In the genomic region with DNA sequence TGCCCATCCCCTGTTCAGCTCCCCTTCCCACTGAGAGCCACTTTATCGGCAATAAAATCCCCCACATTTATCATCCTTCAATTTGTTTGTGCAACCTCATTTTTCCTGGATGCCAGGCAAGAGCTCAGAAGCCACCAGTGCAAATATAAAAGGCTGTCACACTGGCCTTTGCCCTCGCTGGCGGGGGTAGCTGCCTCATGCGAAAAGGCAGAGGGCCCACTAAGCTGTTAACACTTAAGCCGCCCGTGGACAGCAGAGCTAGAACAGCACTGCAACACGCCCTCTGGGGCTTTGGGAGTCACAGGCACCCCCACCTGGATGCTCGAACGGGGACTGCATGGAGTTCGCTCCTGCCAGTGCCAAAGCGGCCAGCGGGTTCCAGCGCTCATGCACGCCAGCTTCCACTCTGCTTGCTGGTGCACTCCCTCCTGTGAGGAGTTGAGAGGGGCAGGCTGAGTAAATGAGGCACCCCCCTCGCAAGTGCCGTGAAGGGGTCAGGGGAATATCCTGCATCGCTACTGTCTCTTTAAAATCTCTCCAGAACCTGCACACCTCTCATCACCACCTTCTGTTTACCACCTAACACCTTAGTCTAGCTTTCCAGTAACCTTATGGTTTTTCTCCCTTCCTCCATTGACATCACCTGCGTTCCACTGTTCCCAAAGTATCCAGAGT, we compare ENCODE assay signal across 1 cellular context.
TF ChIP-seq lines count a peak whose summit lies in the region.

No MANE protein-coding gene starts in this region.

TF ChIP-seq in HepG2, 621 proteins besides CTCF, POLR2A, EP300 and RAD21 (continued from another document and continues in another):
- TF ChIP-seq, protein P1, sequence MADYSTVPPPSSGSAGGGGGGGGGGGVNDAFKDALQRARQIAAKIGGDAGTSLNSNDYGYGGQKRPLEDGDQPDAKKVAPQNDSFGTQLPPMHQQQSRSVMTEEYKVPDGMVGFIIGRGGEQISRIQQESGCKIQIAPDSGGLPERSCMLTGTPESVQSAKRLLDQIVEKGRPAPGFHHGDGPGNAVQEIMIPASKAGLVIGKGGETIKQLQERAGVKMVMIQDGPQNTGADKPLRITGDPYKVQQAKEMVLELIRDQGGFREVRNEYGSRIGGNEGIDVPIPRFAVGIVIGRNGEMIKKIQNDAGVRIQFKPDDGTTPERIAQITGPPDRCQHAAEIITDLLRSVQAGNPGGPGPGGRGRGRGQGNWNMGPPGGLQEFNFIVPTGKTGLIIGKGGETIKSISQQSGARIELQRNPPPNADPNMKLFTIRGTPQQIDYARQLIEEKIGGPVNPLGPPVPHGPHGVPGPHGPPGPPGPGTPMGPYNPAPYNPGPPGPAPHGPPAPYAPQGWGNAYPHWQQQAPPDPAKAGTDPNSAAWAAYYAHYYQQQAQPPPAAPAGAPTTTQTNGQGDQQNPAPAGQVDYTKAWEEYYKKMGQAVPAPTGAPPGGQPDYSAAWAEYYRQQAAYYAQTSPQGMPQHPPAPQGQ (CRISPR knock-in tag; IDR thresholded peaks at IDR 0.05; ENCODE audit: borderline replicate concordance), result no peak
- no peak; the same call in 1 of the 2 replicates for TF ChIP-seq GFI1 (CRISPR knock-in tag; IDR thresholded peaks at IDR 0.05; ENCODE audit: borderline replicate concordance)
- TF ChIP-seq, protein P2, sequence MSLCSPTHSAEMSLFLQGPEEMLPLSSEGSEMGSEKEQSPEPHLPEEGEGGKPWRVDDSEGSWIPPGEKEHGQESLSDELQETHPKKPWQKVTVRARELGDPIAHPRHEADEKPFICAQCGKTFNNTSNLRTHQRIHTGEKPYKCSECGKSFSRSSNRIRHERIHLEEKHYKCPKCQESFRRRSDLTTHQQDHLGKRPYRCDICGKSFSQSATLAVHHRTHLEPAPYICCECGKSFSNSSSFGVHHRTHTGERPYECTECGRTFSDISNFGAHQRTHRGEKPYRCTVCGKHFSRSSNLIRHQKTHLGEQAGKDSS (CRISPR knock-in tag; IDR thresholded peaks at IDR 0.05; ENCODE audit: borderline replicate concordance, low read depth), result peak; percentile 40; the same call in 1 of the 2 replicates
- 0 out of 2 replicates have a peak, but pooled peaks have one; percentile 59 for TF ChIP-seq SMAD3 (CRISPR knock-in tag; IDR thresholded peaks at IDR 0.05)
- peak; percentile 70; the same call in 1 of the 2 replicates for TF ChIP-seq NR2C2 (CRISPR knock-in tag; IDR thresholded peaks at IDR 0.05; ENCODE audit: borderline replicate concordance)
- TF ChIP-seq, protein P3, sequence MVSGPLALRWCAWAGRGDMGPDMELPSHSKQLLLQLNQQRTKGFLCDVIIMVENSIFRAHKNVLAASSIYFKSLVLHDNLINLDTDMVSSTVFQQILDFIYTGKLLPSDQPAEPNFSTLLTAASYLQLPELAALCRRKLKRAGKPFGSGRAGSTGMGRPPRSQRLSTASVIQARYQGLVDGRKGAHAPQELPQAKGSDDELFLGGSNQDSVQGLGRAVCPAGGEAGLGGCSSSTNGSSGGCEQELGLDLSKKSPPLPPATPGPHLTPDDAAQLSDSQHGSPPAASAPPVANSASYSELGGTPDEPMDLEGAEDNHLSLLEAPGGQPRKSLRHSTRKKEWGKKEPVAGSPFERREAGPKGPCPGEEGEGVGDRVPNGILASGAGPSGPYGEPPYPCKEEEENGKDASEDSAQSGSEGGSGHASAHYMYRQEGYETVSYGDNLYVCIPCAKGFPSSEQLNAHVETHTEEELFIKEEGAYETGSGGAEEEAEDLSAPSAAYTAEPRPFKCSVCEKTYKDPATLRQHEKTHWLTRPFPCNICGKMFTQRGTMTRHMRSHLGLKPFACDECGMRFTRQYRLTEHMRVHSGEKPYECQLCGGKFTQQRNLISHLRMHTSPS (CRISPR knock-in tag; IDR thresholded peaks at IDR 0.05; ENCODE audit: low read depth), result peak; percentile 91; the same call in 1 of the 2 replicates
- TF ChIP-seq KDM6A (CRISPR knock-in tag; IDR thresholded peaks at IDR 0.05; ENCODE audit: low read depth), result peak; percentile 88
- no peak for TF ChIP-seq ZNF430 (CRISPR knock-in tag; IDR thresholded peaks at IDR 0.05)
- peak; percentile 77; the same call in 1 of the 2 replicates for TF ChIP-seq AHR (CRISPR knock-in tag; IDR thresholded peaks at IDR 0.05)
- peak; percentile 48; the same call in 1 of the 2 replicates for TF ChIP-seq FOXA3 (CRISPR knock-in tag; IDR thresholded peaks at IDR 0.05)
- TF ChIP-seq MIXL1 (CRISPR knock-in tag; IDR thresholded peaks at IDR 0.05), result 0 out of 2 replicates have a peak, but pooled peaks have one; percentile 23
- no peak for TF ChIP-seq SMYD3 (CRISPR knock-in tag; IDR thresholded peaks at IDR 0.05)
- peak; percentile 56; the same call in 1 of the 2 replicates for TF ChIP-seq PHF21A (CRISPR knock-in tag; IDR thresholded peaks at IDR 0.05)
- TF ChIP-seq ZFY (CRISPR knock-in tag; IDR thresholded peaks at IDR 0.05), result peak; percentile 58
- TF ChIP-seq, protein P4, sequence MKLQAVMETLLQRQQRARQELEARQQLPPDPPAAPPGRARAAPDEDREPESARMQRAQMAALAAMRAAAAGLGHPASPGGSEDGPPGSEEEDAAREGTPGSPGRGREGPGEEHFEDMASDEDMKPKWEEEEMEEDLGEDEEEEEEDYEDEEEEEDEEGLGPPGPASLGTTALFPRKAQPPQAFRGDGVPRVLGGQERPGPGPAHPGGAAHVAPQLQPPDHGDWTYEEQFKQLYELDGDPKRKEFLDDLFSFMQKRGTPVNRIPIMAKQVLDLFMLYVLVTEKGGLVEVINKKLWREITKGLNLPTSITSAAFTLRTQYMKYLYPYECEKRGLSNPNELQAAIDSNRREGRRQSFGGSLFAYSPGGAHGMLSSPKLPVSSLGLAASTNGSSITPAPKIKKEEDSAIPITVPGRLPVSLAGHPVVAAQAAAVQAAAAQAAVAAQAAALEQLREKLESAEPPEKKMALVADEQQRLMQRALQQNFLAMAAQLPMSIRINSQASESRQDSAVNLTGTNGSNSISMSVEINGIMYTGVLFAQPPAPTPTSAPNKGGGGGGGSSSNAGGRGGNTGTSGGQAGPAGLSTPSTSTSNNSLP (IDR thresholded peaks at IDR 0.05; ENCODE audit: low read depth, low read length), result peak; percentile 52; the same call in 1 of the 2 replicates
- TF ChIP-seq, protein P5, sequence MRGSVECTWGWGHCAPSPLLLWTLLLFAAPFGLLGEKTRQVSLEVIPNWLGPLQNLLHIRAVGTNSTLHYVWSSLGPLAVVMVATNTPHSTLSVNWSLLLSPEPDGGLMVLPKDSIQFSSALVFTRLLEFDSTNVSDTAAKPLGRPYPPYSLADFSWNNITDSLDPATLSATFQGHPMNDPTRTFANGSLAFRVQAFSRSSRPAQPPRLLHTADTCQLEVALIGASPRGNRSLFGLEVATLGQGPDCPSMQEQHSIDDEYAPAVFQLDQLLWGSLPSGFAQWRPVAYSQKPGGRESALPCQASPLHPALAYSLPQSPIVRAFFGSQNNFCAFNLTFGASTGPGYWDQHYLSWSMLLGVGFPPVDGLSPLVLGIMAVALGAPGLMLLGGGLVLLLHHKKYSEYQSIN (CRISPR knock-in tag; IDR thresholded peaks at IDR 0.05; ENCODE audit: borderline replicate concordance), result no peak
- TF ChIP-seq GATAD1 (CRISPR knock-in tag; IDR thresholded peaks at IDR 0.05), result peak; percentile 33; the same call in 1 of the 2 replicates
- no peak; the same call in 1 of the 2 replicates for TF ChIP-seq ARNT2 (CRISPR knock-in tag; IDR thresholded peaks at IDR 0.05; ENCODE audit: low read depth)
- TF ChIP-seq, protein P6, sequence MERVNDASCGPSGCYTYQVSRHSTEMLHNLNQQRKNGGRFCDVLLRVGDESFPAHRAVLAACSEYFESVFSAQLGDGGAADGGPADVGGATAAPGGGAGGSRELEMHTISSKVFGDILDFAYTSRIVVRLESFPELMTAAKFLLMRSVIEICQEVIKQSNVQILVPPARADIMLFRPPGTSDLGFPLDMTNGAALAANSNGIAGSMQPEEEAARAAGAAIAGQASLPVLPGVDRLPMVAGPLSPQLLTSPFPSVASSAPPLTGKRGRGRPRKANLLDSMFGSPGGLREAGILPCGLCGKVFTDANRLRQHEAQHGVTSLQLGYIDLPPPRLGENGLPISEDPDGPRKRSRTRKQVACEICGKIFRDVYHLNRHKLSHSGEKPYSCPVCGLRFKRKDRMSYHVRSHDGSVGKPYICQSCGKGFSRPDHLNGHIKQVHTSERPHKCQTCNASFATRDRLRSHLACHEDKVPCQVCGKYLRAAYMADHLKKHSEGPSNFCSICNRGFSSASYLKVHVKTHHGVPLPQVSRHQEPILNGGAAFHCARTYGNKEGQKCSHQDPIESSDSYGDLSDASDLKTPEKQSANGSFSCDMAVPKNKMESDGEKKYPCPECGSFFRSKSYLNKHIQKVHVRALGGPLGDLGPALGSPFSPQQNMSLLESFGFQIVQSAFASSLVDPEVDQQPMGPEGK (CRISPR knock-in tag; IDR thresholded peaks at IDR 0.05), result peak; percentile 85
- no peak for TF ChIP-seq ZNF577 (CRISPR knock-in tag; IDR thresholded peaks at IDR 0.05; ENCODE audit: borderline replicate concordance, low read depth)
- TF ChIP-seq, protein P7, sequence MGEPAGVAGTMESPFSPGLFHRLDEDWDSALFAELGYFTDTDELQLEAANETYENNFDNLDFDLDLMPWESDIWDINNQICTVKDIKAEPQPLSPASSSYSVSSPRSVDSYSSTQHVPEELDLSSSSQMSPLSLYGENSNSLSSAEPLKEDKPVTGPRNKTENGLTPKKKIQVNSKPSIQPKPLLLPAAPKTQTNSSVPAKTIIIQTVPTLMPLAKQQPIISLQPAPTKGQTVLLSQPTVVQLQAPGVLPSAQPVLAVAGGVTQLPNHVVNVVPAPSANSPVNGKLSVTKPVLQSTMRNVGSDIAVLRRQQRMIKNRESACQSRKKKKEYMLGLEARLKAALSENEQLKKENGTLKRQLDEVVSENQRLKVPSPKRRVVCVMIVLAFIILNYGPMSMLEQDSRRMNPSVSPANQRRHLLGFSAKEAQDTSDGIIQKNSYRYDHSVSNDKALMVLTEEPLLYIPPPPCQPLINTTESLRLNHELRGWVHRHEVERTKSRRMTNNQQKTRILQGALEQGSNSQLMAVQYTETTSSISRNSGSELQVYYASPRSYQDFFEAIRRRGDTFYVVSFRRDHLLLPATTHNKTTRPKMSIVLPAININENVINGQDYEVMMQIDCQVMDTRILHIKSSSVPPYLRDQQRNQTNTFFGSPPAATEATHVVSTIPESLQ (CRISPR knock-in tag; conservative IDR thresholded peaks at IDR 0.05), result no peak
- TF ChIP-seq NFYC (CRISPR knock-in tag; IDR thresholded peaks at IDR 0.05), result 0 out of 2 replicates have a peak, but pooled peaks have one; percentile 19
- TF ChIP-seq BORCS8-MEF2B (CRISPR knock-in tag; IDR thresholded peaks at IDR 0.05), result 0 out of 2 replicates have a peak, but pooled peaks have one; percentile 59
- no peak for TF ChIP-seq ZNF569 (CRISPR knock-in tag; IDR thresholded peaks at IDR 0.05; ENCODE audit: borderline replicate concordance)
- no peak for TF ChIP-seq ISL2 (CRISPR knock-in tag; IDR thresholded peaks at IDR 0.05)
- peak; percentile 79 for TF ChIP-seq HDAC2 (CRISPR knock-in tag; IDR thresholded peaks at IDR 0.05)
- peak; percentile 71 for TF ChIP-seq ZNF331 (CRISPR knock-in tag; IDR thresholded peaks at IDR 0.05)
- TF ChIP-seq NR1H2 (CRISPR knock-in tag; IDR thresholded peaks at IDR 0.05; ENCODE audit: borderline replicate concordance, low read depth), result no peak
- TF ChIP-seq, protein P8, sequence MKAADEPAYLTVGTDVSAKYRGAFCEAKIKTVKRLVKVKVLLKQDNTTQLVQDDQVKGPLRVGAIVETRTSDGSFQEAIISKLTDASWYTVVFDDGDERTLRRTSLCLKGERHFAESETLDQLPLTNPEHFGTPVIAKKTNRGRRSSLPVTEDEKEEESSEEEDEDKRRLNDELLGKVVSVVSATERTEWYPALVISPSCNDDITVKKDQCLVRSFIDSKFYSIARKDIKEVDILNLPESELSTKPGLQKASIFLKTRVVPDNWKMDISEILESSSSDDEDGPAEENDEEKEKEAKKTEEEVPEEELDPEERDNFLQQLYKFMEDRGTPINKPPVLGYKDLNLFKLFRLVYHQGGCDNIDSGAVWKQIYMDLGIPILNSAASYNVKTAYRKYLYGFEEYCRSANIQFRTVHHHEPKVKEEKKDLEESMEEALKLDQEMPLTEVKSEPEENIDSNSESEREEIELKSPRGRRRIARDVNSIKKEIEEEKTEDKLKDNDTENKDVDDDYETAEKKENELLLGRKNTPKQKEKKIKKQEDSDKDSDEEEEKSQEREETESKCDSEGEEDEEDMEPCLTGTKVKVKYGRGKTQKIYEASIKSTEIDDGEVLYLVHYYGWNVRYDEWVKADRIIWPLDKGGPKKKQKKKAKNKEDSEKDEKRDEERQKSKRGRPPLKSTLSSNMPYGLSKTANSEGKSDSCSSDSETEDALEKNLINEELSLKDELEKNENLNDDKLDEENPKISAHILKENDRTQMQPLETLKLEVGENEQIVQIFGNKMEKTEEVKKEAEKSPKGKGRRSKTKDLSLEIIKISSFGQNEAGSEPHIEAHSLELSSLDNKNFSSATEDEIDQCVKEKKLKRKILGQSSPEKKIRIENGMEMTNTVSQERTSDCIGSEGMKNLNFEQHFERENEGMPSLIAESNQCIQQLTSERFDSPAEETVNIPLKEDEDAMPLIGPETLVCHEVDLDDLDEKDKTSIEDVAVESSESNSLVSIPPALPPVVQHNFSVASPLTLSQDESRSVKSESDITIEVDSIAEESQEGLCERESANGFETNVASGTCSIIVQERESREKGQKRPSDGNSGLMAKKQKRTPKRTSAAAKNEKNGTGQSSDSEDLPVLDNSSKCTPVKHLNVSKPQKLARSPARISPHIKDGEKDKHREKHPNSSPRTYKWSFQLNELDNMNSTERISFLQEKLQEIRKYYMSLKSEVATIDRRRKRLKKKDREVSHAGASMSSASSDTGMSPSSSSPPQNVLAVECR (CRISPR knock-in tag; IDR thresholded peaks at IDR 0.05; ENCODE audit: borderline replicate concordance), result peak; percentile 36; the same call in 1 of the 2 replicates
- TF ChIP-seq, protein P9, sequence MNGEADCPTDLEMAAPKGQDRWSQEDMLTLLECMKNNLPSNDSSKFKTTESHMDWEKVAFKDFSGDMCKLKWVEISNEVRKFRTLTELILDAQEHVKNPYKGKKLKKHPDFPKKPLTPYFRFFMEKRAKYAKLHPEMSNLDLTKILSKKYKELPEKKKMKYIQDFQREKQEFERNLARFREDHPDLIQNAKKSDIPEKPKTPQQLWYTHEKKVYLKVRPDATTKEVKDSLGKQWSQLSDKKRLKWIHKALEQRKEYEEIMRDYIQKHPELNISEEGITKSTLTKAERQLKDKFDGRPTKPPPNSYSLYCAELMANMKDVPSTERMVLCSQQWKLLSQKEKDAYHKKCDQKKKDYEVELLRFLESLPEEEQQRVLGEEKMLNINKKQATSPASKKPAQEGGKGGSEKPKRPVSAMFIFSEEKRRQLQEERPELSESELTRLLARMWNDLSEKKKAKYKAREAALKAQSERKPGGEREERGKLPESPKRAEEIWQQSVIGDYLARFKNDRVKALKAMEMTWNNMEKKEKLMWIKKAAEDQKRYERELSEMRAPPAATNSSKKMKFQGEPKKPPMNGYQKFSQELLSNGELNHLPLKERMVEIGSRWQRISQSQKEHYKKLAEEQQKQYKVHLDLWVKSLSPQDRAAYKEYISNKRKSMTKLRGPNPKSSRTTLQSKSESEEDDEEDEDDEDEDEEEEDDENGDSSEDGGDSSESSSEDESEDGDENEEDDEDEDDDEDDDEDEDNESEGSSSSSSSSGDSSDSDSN (CRISPR knock-in tag; IDR thresholded peaks at IDR 0.05), result peak; percentile 40; the same call in 1 of the 2 replicates
- no peak for TF ChIP-seq ZNF124 (CRISPR knock-in tag; IDR thresholded peaks at IDR 0.05)
- TF ChIP-seq ZSCAN12 (CRISPR knock-in tag; IDR thresholded peaks at IDR 0.05), result no peak
- TF ChIP-seq, protein P10, sequence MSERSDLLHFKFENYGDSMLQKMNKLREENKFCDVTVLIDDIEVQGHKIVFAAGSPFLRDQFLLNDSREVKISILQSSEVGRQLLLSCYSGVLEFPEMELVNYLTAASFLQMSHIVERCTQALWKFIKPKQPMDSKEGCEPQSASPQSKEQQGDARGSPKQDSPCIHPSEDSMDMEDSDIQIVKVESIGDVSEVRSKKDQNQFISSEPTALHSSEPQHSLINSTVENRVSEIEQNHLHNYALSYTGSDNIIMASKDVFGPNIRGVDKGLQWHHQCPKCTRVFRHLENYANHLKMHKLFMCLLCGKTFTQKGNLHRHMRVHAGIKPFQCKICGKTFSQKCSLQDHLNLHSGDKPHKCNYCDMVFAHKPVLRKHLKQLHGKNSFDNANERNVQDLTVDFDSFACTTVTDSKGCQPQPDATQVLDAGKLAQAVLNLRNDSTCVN (CRISPR knock-in tag; IDR thresholded peaks at IDR 0.05; ENCODE audit: borderline replicate concordance), result peak; percentile 71; the same call in 1 of the 2 replicates
